9 cellular contexts compared by ENCODE assay signal in genomic region chr6:41092421-41093140, GRCh38. TPM values are rescaled to one million over a fixed set of nuclear protein-coding genes. Genes with fewer than 3 reads are reported as not detected.
A peak's percentile ranks its signal among the peaks of the same experiment; 100 is the strongest.
DNase-seq lines count a peak whose midpoint lies in the region; ATAC-seq and TF ChIP-seq lines count a peak whose summit lies in the region.
"Had no signal": no experiment of that assay in that cellular context is flagged by ENCODE, and none has a peak within 500 bp of the region (broad histone marks: within the 10 kb centered on the region; RNA-seq: fewer than 3 reads in every experiment).

No MANE protein-coding gene starts in this region.

- no peak for TF ChIP-seq POLR2A in adrenal gland (IDR thresholded peaks at IDR 0.05)
- no peak for TF ChIP-seq POLR2A in testis (IDR thresholded peaks at IDR 0.05)

- no peaks in the 10 kb centered on the region for H3K27me3 Mint-ChIP-seq in naive B cell
- H3K27me3 Mint-ChIP-seq: CD4-positive, alpha-beta memory T cell had no signal

- peaks cover 0 to 5% (median 4%) of the 10 kb centered on the region in 3 donors for H3K4me1 Mint-ChIP-seq in naive B cell

- no peak overlapping the region for H2AFZ ChIP-seq in KMS-11 (ENCODE audit: low read depth)

- WGBS in adrenal gland, 4 donors: 94 to 100% (median 96%) methylated on average over 4 of the region's 4 CpGs
- WGBS in testis, 2 donors: 92 to 97% methylated on average over 4 of the region's 4 CpGs

- DNase-seq in NCI-H1417 (lab: John Stamatoyannopoulos, UW) (peak in 2 of 3 experiments; percentile 19 to 59), NCI-H1417 treated with DMSO at 0.1 percent for 48 hours (lab: John Stamatoyannopoulos, UW) (no peak), adrenal gland (no peak), naive B cell (no peak), testis (no peak), OCI-M2 (lab: John Stamatoyannopoulos, UW; ENCODE audit: unreplicated experiment) (no peak)
- no peak for DNase-seq in stimulated activated CD4-positive, alpha-beta T cell treated with anti-CD3 and anti-CD28 coated beads, Interleukin-15, amount 100 ng/mL, for 24 hours

- no peaks in the 10 kb centered on the region for H3K9me3 Mint-ChIP-seq in naive B cell
- H3K9me3 Mint-ChIP-seq: CD4-positive, alpha-beta memory T cell had no signal

- peaks cover 38 to 41% of the 10 kb centered on the region in 2 donors for H3K36me3 Mint-ChIP-seq in naive B cell

- no peak overlapping the region for H3K4me3 ChIP-seq in KMS-11 (IDR thresholded peaks at IDR 0.05; ENCODE audit: insufficient read depth, low read depth, low read length)
- H3K4me3 ChIP-seq in adrenal gland: no peak overlapping the region
- H3K4me3 ChIP-seq in testis: no peak overlapping the region

- H3K4me1 ChIP-seq in KMS-11 (ENCODE audit: low read depth, poor library complexity, severe bottlenecking): no peaks in the 10 kb centered on the region
- H3K4me1 ChIP-seq in adrenal gland (replicated peaks in 1 of 2): peaks cover 0 to 18% of the 10 kb centered on the region in 2 donors
- H3K4me1 ChIP-seq in testis: peaks cover under 1% of the 10 kb centered on the region

- H3K27ac Mint-ChIP-seq in naive B cell: peak overlapping the region in 2 of 6 donors; percentile 54 to 76

- no peaks in the 10 kb centered on the region for H3K9me3 ChIP-seq in adrenal gland (replicated peaks in 1 of 3)
- no peaks in the 10 kb centered on the region for H3K9me3 ChIP-seq in testis

- H3K9ac ChIP-seq in KMS-11: no peak overlapping the region

- H3K4me3 Mint-ChIP-seq in naive B cell: no peak overlapping the region
- H3K4me3 Mint-ChIP-seq: CD4-positive, alpha-beta memory T cell had no signal

- peak; percentile 25 to 47 for ATAC-seq in naive B cell (ENCODE audit: low read depth in 2 of 2)

- H3K36me3 ChIP-seq in KMS-11 (ENCODE audit: insufficient read depth) (peaks cover 6% of the 10 kb centered on the region), adrenal gland (replicated peaks in 1 of 2) (peaks cover 0 to 82% of the 10 kb centered on the region in 2 donors), testis (ENCODE audit: low read depth, missing control alignments) (no peaks in the 10 kb centered on the region)

- peak; percentile 54 for TF ChIP-seq CTCF in KMS-11 (conservative IDR thresholded peaks at IDR 0.05; ENCODE audit: low read depth, low read length)
- TF ChIP-seq CTCF in adrenal gland (IDR thresholded peaks at IDR 0.05): peak in 4 of 6 experiments; percentile 22 to 41 (median 28)
- TF ChIP-seq CTCF in testis (IDR thresholded peaks at IDR 0.05): peak in 1 of 3 experiments; percentile 22

- intact Hi-C loops in adrenal gland (cut with DNase I) (no loop called here), testis (cut with DNase I; ENCODE audit: low total_unique reads) (no loop called here)

- H3K27me3 ChIP-seq in KMS-11 (ENCODE audit: insufficient read depth, low read depth) (no peaks in the 10 kb centered on the region), adrenal gland (no peaks in the 10 kb centered on the region), testis (no peaks in the 10 kb centered on the region)

- no peaks in the 10 kb centered on the region for H4K20me1 ChIP-seq in KMS-11 (ENCODE audit: insufficient read depth)

- no peak overlapping the region for H3K27ac ChIP-seq in KMS-11
- no peak overlapping the region for H3K27ac ChIP-seq in adrenal gland
- H3K27ac ChIP-seq in testis: no peak overlapping the region

- H3K4me2 ChIP-seq in KMS-11: no peak overlapping the region

- H3K79me2 ChIP-seq in KMS-11 (ENCODE audit: insufficient read depth, low read depth): no peaks in the 10 kb centered on the region

RNA-seq across cellular contexts. Expression of gene NFYA, which starts 19.8 kb away (rescaled TPM):
- total RNA-seq in adrenal gland (10 to 100 TPM in 7 of 8 donors, 1 to 10 TPM in 1; 7.1 to 18.2 (median 13.7) TPM), testis (10 to 100 TPM; 70.6 to 82.0 TPM)
- polyA plus RNA-seq in adrenal gland (10 to 100 TPM in 1 of 3 donors, 1 to 10 TPM in 2; 6.4 to 21.4 (median 7.4) TPM), naive B cell (ENCODE audit: low read depth in 6 of 6) (10 to 100 TPM; 23.0 to 47.1 (median 28.9) TPM), testis (ENCODE audit: insufficient read depth, low read depth, low replicate concordance) (87.7 TPM)

RNA-seq across cellular contexts. Expression of gene OARD1, which starts 20.4 kb away (rescaled TPM):
- total RNA-seq in adrenal gland (10 to 100 TPM; 10.1 to 35.5 (median 21.8) TPM), testis (10 to 100 TPM; 47.6 to 55.8 TPM)
- polyA plus RNA-seq in adrenal gland (10 to 100 TPM; 21.5 to 44.4 (median 26.1) TPM), naive B cell (ENCODE audit: low read depth in 6 of 6) (10 to 100 TPM; 45.8 to 70.6 (median 62.6) TPM), testis (ENCODE audit: insufficient read depth, low read depth, low replicate concordance) (90.8 TPM)

RNA-seq across cellular contexts. Expression of gene APOBEC2, which starts 39.6 kb away (rescaled TPM):
- total RNA-seq in adrenal gland (1 to 10 TPM in 4 of 8 donors, under 1 TPM in 2, not detected in 2; 0.28 to 3.7 (median 1.1) TPM), testis (1 to 10 TPM in 1 of 2 donors, under 1 TPM in 1; 0.87 to 1.2 TPM)
- polyA plus RNA-seq in adrenal gland (under 1 TPM in 2 of 3 donors, not detected in 1; 0.38 to 0.81 TPM), naive B cell (ENCODE audit: low read depth in 6 of 6) (1 to 10 TPM in 1 of 6 donors, under 1 TPM in 4, not detected in 1; 0.64 to 1.0 (median 0.85) TPM), testis (ENCODE audit: insufficient read depth, low read depth, low replicate concordance) (8.5 TPM)
- total RNA-seq: CD4-positive, alpha-beta memory T cell had no signal

RNA-seq across cellular contexts. Expression of gene TSPO2, which starts 50.3 kb away (rescaled TPM):
- total RNA-seq in adrenal gland (not detected), testis (not detected)
- polyA plus RNA-seq in adrenal gland (not detected), naive B cell (ENCODE audit: low read depth in 6 of 6) (not detected), testis (ENCODE audit: insufficient read depth, low read depth, low replicate concordance) (not detected)
- total RNA-seq: CD4-positive, alpha-beta memory T cell had no signal
- polyA plus RNA-seq: CD4-positive, alpha-beta memory T cell had no signal

RNA-seq across cellular contexts. Expression of gene UNC5CL, which starts 53.6 kb away (rescaled TPM):
- total RNA-seq in adrenal gland (1 to 10 TPM in 3 of 8 donors, under 1 TPM in 5; 0.52 to 1.2 (median 0.60) TPM), testis (1 to 10 TPM; 2.0 to 3.2 TPM)
- polyA plus RNA-seq in adrenal gland (1 to 10 TPM in 2 of 3 donors, under 1 TPM in 1; 0.20 to 1.6 (median 1.2) TPM), naive B cell (ENCODE audit: low read depth in 6 of 6) (under 1 TPM in 4 of 6 donors, not detected in 2; 0.47 to 0.58 (median 0.49) TPM), testis (ENCODE audit: insufficient read depth, low read depth, low replicate concordance) (3.1 TPM)

Comparison
In these comparisons a context has a peak if more than half of its experiments do, and no peak if none do; other contexts are left out.
1. DNase-seq: peak in NCI-H1417 (2 of 3); none in NCI-H1417 treated with DMSO at 0.1 percent for 48 hours (single experiment), adrenal gland (0 of 7), naive B cell (single experiment), testis (single experiment), OCI-M2 (single experiment) and stimulated activated CD4-positive, alpha-beta T cell treated with anti-CD3 and anti-CD28 coated beads, Interleukin-15, amount 100 ng/mL, for 24 hours (single experiment).